In the genomic region with DNA sequence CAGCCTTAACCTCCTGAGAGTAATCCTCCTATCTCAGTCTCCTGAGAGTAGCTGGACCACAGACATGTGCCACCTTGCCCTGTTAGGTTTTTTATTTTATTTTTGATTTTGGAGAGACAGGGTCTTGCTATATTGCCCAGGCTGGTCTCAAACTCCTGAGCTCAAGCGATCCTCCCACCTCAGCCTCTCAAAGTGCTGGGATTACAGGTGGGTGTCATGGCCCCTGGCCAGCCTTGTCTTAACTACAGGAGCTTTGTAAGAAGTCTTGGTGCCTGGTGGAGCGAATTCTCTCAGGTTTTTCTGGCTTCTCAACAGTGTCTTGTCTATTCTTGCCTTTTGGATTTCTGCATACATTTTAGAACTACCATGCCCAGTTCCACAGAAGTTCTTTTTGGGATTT, we compare ENCODE assay signal across 26 cellular contexts.
"Had no signal": no experiment of that assay in that cellular context is flagged by ENCODE, and none has a peak within 500 bp of the region (broad histone marks: within the 10 kb centered on the region; RNA-seq: fewer than 3 reads in every experiment).

No MANE protein-coding gene starts in this region.

- H3K36me3 ChIP-seq: esophagus squamous epithelium, ovary, sigmoid colon, stomach, tibial artery, upper lobe of left lung, uterus had no signal

- H3K4me3 Mint-ChIP-seq: dendritic cell treated with granulocyte-macrophage colony-stimulating factor and Interleukin-4, amounts not matched to agents 40 ng/mL and 50 ng/mL, for 4 days; endodermal cell; naive thymus-derived CD4-positive, alpha-beta T cell; nephron; stimulated activated effector memory CD8-positive, alpha-beta T cell treated with anti-CD3 and anti-CD28 coated beads, Interleukin-12 subunit alpha, Interleukin-12 subunit beta, amount 100 ng/mL, for 72 hours had no signal

- H3K4me1 Mint-ChIP-seq: endodermal cell had no signal

- H3K27ac ChIP-seq: epithelial cell of prostate, esophagus squamous epithelium, ovary, psoas muscle, sigmoid colon, stomach, testis, tibial artery, upper lobe of left lung, uterus had no signal

- H3K36me3 Mint-ChIP-seq: naive thymus-derived CD4-positive, alpha-beta T cell; stimulated activated effector memory CD8-positive, alpha-beta T cell treated with anti-CD3 and anti-CD28 coated beads, Interleukin-12 subunit alpha, Interleukin-12 subunit beta, amount 100 ng/mL, for 72 hours had no signal

- H3K4me3 ChIP-seq: esophagus squamous epithelium, ovary, psoas muscle, sigmoid colon, stomach, testis, tibial artery, upper lobe of left lung, uterus had no signal

- H3K27me3 ChIP-seq: ovary, sigmoid colon, testis, upper lobe of left lung, uterus had no signal

- ATAC-seq: left lobe of liver; naive thymus-derived CD4-positive, alpha-beta T cell; psoas muscle; right cardiac atrium; stimulated activated effector memory CD8-positive, alpha-beta T cell treated with anti-CD3 and anti-CD28 coated beads, Interleukin-12 subunit alpha, Interleukin-12 subunit beta, amount 100 ng/mL, for 72 hours had no signal

- H3K27ac Mint-ChIP-seq: dendritic cell treated with granulocyte-macrophage colony-stimulating factor and Interleukin-4, amounts not matched to agents 40 ng/mL and 50 ng/mL, for 4 days; endodermal cell; naive thymus-derived CD4-positive, alpha-beta T cell; nephron; stimulated activated effector memory CD8-positive, alpha-beta T cell treated with anti-CD3 and anti-CD28 coated beads, Interleukin-12 subunit alpha, Interleukin-12 subunit beta, amount 100 ng/mL, for 72 hours had no signal

- H3K4me1 ChIP-seq: esophagus squamous epithelium, psoas muscle, sigmoid colon, tibial artery, upper lobe of left lung, uterus had no signal

- H3K9me3 ChIP-seq: esophagus squamous epithelium, ovary, psoas muscle, sigmoid colon, testis, upper lobe of left lung, uterus had no signal

- DNase-seq: effector CD8-positive, alpha-beta T cell; endodermal cell; esophagus squamous epithelium; kidney; mesenchymal stem cell; midbrain; naive thymus-derived CD4-positive, alpha-beta T cell; nucleus accumbens; ovary; posterior cingulate gyrus; psoas muscle; right cardiac atrium; sigmoid colon; stimulated activated CD4-positive, alpha-beta T cell treated with anti-CD3 and anti-CD28 coated beads, Interleukin-2, amount 100 ng/mL, for 24 hours; stimulated activated CD4-positive, alpha-beta T cell treated with anti-CD3 and anti-CD28 coated beads, Interleukin-4, amount 100 ng/mL, for 24 hours; stimulated activated naive CD4-positive, alpha-beta T cell treated with Interleukin-2 at 50 U/mL for 16 hours; stomach; testis; tibial artery; uterus had no signal
